Comparison of ENCODE assay signal across 1 cellular context in genomic region chr1:151143057-151143435, GRCh38.
TF ChIP-seq lines count a peak whose summit lies in the region.

No MANE protein-coding gene starts in this region.

TF ChIP-seq in K562, 482 proteins besides CTCF, POLR2A, EP300 and RAD21:
- TF ChIP-seq MEF2A (IDR thresholded peaks at IDR 0.05; ENCODE audit: control insufficient read depth, low read depth, low read length) (peak; percentile 10; the same call in 1 of the 2 replicates), FOXK1 (CRISPR knock-in tag; IDR thresholded peaks at IDR 0.05; ENCODE audit: borderline replicate concordance) (no peak), ZNF511 (CRISPR knock-in tag; IDR thresholded peaks at IDR 0.05) (no peak), RBBP5 (IDR thresholded peaks at IDR 0.05; ENCODE audit: borderline replicate concordance, insufficient read depth, low read length, poor library complexity, severe bottlenecking) (peak; percentile 35), YY1 (IDR thresholded peaks at IDR 0.05; ENCODE audit: borderline replicate concordance in 1 of 3, control insufficient read depth in 1 of 3, extremely low read depth in 1 of 3, insufficient read depth in 3 of 3, insufficient read length in 1 of 3, insufficient replicate concordance in 2 of 3, low read depth in 1 of 3, low read length in 2 of 3) (peak in 1 of 3 experiments; percentile 22), ZBTB33 (CRISPR knock-in tag; IDR thresholded peaks at IDR 0.05) (0 out of 2 replicates have a peak, but pooled peaks have one; percentile 56), CLOCK (CRISPR knock-in tag; IDR thresholded peaks at IDR 0.05; ENCODE audit: borderline replicate concordance) (no peak), ZNF121 (CRISPR knock-in tag; conservative IDR thresholded peaks at IDR 0.05) (no peak), ZBTB7A (IDR thresholded peaks at IDR 0.05; ENCODE audit: borderline replicate concordance, control insufficient read depth, low read depth, low read length) (0 out of 2 replicates have a peak, but pooled peaks have one; percentile 54), NR2F6 (CRISPR knock-in tag; IDR thresholded peaks at IDR 0.05) (no peak), ZNF3 (CRISPR knock-in tag; IDR thresholded peaks at IDR 0.05) (no peak)
